Comparison of ENCODE assay signal across 19 cellular contexts in the genomic region with DNA sequence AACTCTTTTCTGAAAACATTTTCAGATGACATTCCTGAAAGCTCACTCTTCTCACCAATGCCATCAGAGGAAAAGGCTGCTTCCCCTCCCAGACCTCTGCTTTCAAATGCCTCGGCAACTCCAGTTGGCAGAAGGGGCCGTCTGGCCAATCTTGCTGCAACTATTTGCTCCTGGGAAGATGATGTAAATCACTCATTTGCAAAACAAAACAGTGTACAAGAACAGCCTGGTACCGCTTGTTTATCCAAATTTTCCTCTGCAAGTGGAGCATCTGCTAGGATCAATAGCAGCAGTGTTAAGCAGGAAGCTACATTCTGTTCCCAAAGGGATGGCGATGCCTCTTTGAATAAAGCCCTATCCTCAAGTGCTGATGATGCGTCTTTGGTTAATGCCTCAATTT. TPM values are rescaled to one million over a fixed set of nuclear protein-coding genes. Genes with fewer than 3 reads are reported as not detected.
DNase-seq lines count a peak whose midpoint lies in the region; ATAC-seq and TF ChIP-seq lines count a peak whose summit lies in the region.
"Had no signal": no experiment of that assay in that cellular context is flagged by ENCODE, and none has a peak within 500 bp of the region (broad histone marks: within the 10 kb centered on the region; RNA-seq: fewer than 3 reads in every experiment).

No MANE protein-coding gene starts in this region.

- H3K36me3 ChIP-seq in H7 (replicated peaks; ENCODE audit: control insufficient read depth, insufficient read depth, low read length) (peaks cover 11% of the 10 kb centered on the region), psoas muscle (ENCODE audit: insufficient read depth in 1 of 2, low read depth in 1 of 2) (no peaks in the 10 kb centered on the region)
- H3K36me3 ChIP-seq: Peyer's patch, thoracic aorta had no signal

- no peaks in the 10 kb centered on the region for H3K4me1 ChIP-seq in psoas muscle
- H3K4me1 ChIP-seq: Peyer's patch had no signal

- H3K27ac ChIP-seq in angular gyrus (ENCODE audit: low read depth, low read length) = peak overlapping the region; percentile 97
- no peak overlapping the region for H3K27ac ChIP-seq in psoas muscle
- H3K27ac ChIP-seq: Peyer's patch, thoracic aorta had no signal

- ATAC-seq in GM19351 (IDR thresholded peaks at IDR 0.05; ENCODE audit: unreplicated experiment) = no peak
- no peak for ATAC-seq in psoas muscle

- H3K4me3 Mint-ChIP-seq in MCF 10A (ENCODE audit: unreplicated experiment) = no peak overlapping the region
- H3K4me3 Mint-ChIP-seq: activated CD4-positive, alpha-beta T cell treated with anti-CD3 and anti-CD28 coated beads, Interleukin-2, amount 10 ng/mL, durations not matched to agents 7 days and 5 days had no signal

- CTCF ChIA-PET in MCF 10A (lab: Yijun Ruan, JAX) = no interaction called here

- H3K27me3 Mint-ChIP-seq in MCF 10A (ENCODE audit: insufficient read depth, unreplicated experiment) = no peaks in the 10 kb centered on the region
- H3K27me3 Mint-ChIP-seq: activated CD4-positive, alpha-beta T cell treated with anti-CD3 and anti-CD28 coated beads, Interleukin-2, amount 10 ng/mL, durations not matched to agents 7 days and 5 days had no signal

- H3K27me3 ChIP-seq in H7 (ENCODE audit: control insufficient read depth, insufficient read depth, low read length) = no peaks in the 10 kb centered on the region
- H3K27me3 ChIP-seq in psoas muscle (ENCODE audit: insufficient read depth in 3 of 3, low read length in 2 of 3) = no peaks in the 10 kb centered on the region
- H3K27me3 ChIP-seq: Peyer's patch had no signal

- intact Hi-C loops in MCF 10A (cut with micrococcal nuclease) = no loop called here
- intact Hi-C loops in psoas muscle (cut with DNase I) = no loop called here

- no peak overlapping the region for H3K4me3 ChIP-seq in H7 (ENCODE audit: insufficient read depth, low read depth, low read length)
- no peak overlapping the region for H3K4me3 ChIP-seq in fibroblast of the aortic adventitia (ENCODE audit: low read depth, low read length)
- no peak overlapping the region for H3K4me3 ChIP-seq in psoas muscle
- H3K4me3 ChIP-seq: Peyer's patch, thoracic aorta had no signal

- no TSS peak for BruUV-seq in MCF 10A (replicated peaks; lab: Mats Ljungman, UMichigan)

- peaks cover 32% of the 10 kb centered on the region for H3K4me1 Mint-ChIP-seq in MCF 10A (ENCODE audit: insufficient read depth, unreplicated experiment)

- 80 to 91% (median 80%) methylated on average over 5 of the region's 5 CpGs for WGBS in psoas muscle, 3 donors

- no peaks in the 10 kb centered on the region for H3K9me3 Mint-ChIP-seq in MCF 10A (ENCODE audit: unreplicated experiment)
- H3K9me3 Mint-ChIP-seq: activated CD4-positive, alpha-beta T cell treated with anti-CD3 and anti-CD28 coated beads, Interleukin-2, amount 10 ng/mL, durations not matched to agents 7 days and 5 days had no signal

- H3K9me3 ChIP-seq in psoas muscle = no peaks in the 10 kb centered on the region
- H3K9me3 ChIP-seq: Peyer's patch, thoracic aorta had no signal

- POLR2A ChIA-PET in MCF 10A (lab: Yijun Ruan, JAX) = interaction anchor here (0.8 to 6.8 kb wide), 3 partner anchors 11 to 15 kb away, joined by 3 to 73 read pairs (median 10); a partner anchor contains a TSS

- H3K36me3 Mint-ChIP-seq in MCF 10A (ENCODE audit: insufficient read depth, unreplicated experiment) = peaks cover 6% of the 10 kb centered on the region

- DNase-seq in H7 = peak; percentile 10
- peak; percentile 33 for DNase-seq in fibroblast of the aortic adventitia (ENCODE audit: low read depth)
- DNase-seq in occipital lobe (lab: John Stamatoyannopoulos, UW) = peak; percentile 53
- no peak for DNase-seq in MCF 10A (ENCODE audit: unreplicated experiment)
- DNase-seq in stimulated activated CD4-positive, alpha-beta T cell treated with anti-CD3 and anti-CD28 coated beads, Interleukin-15, amount 100 ng/mL, for 24 hours = no peak
- no peak for DNase-seq in psoas muscle
- DNase-seq: activated CD4-positive, alpha-beta T cell treated with anti-CD3 and anti-CD28 coated beads, Interleukin-2, amount 10 ng/mL, durations not matched to agents 7 days and 5 days; activated naive CD4-positive, alpha-beta T cell treated with anti-CD3 and anti-CD28 coated beads, Interleukin-2, amount 50 U/mL, for 16 hours; cerebellar nuclear complex; COR-L47; kidney; NCI-H1930; NCI-H524 treated with DMSO at 0.1 percent for 48 hours; Peyer's patch; stimulated activated CD4-positive, alpha-beta T cell treated with anti-CD3 and anti-CD28 coated beads, Interleukin-4, amount 100 ng/mL, for 24 hours; stimulated activated CD8-positive, alpha-beta memory T cell treated with anti-CD3 and anti-CD28 coated beads, Interleukin-4, amount 100 ng/mL, for 48 hours had no signal

- no peak for TF ChIP-seq CTCF in fibroblast of the aortic adventitia (IDR thresholded peaks at IDR 0.05; ENCODE audit: insufficient read depth, low read length)
- TF ChIP-seq CTCF in MCF 10A (IDR thresholded peaks at IDR 0.05; ENCODE audit: unreplicated experiment) = no peak
- no peak for TF ChIP-seq CTCF in psoas muscle (IDR thresholded peaks at IDR 0.05)

- H3K27ac Mint-ChIP-seq in MCF 10A (ENCODE audit: low read depth, unreplicated experiment) = no peak overlapping the region
- H3K27ac Mint-ChIP-seq: activated CD4-positive, alpha-beta T cell treated with anti-CD3 and anti-CD28 coated beads, Interleukin-2, amount 10 ng/mL, durations not matched to agents 7 days and 5 days had no signal

RNA-seq across cellular contexts. Expression of a gene that starts 16.5 kb away (rescaled TPM):
- total RNA-seq in H7 (2014; rRNA removed; shearing (Covaris generic)) = 97.8 and 104 TPM in 2 replicates
- total RNA-seq in fibroblast of the aortic adventitia (ENCODE audit: low replicate concordance) = 9.1 and 171 TPM in 2 replicates
- 30.9 TPM for total RNA-seq in occipital lobe
- 64.3 and 104 TPM in 2 replicates for total RNA-seq in MCF 10A (2022)
- total RNA-seq in psoas muscle = 1 to 10 TPM in 3 of 4 donors, under 1 TPM in 1; 0.41 to 2.4 (median 1.1) TPM
- under 1 TPM; 0.11 to 0.52 (median 0.13) TPM for polyA plus RNA-seq in psoas muscle

Comparison
In these comparisons a context has a peak if more than half of its experiments do, and no peak if none do; other contexts are left out.
1. DNase-seq: peak in H7 (single experiment), fibroblast of the aortic adventitia (single experiment) and occipital lobe (single experiment); none in MCF 10A (single experiment), stimulated activated CD4-positive, alpha-beta T cell treated with anti-CD3 and anti-CD28 coated beads, Interleukin-15, amount 100 ng/mL, for 24 hours (single experiment) and psoas muscle (0 of 2).